Comparison of ENCODE assay signal across 1 cellular context in genomic region chr4:76011700-76012387, GRCh38.
TF ChIP-seq lines count a peak whose summit lies in the region.

No MANE protein-coding gene starts in this region.

TF ChIP-seq in GM12878, 131 proteins besides CTCF, POLR2A, EP300 and RAD21 (continued from another document and continues in another):
- TF ChIP-seq NR2F1 (conservative IDR thresholded peaks at IDR 0.05): no peak; the same call in 1 of the 2 replicates
- no peak for TF ChIP-seq WRNIP1 (IDR thresholded peaks at IDR 0.05; ENCODE audit: borderline replicate concordance, low read depth, low read length)
- peak; percentile 41 for TF ChIP-seq BCL3 (IDR thresholded peaks at IDR 0.05; ENCODE audit: borderline replicate concordance, insufficient read depth, low read depth, low read length, poor library complexity, severe bottlenecking)
- TF ChIP-seq EED (IDR thresholded peaks at IDR 0.05; ENCODE audit: low read depth): peak; percentile 78
- TF ChIP-seq RB1 (IDR thresholded peaks at IDR 0.05; ENCODE audit: borderline replicate concordance): no peak
- no peak for TF ChIP-seq STAT3 (IDR thresholded peaks at IDR 0.05; ENCODE audit: low read depth, low read length)
- TF ChIP-seq TCF12 (IDR thresholded peaks at IDR 0.05; ENCODE audit: low read depth, low read length): peak; percentile 84
- no peak for TF ChIP-seq KDM1A (IDR thresholded peaks at IDR 0.05; ENCODE audit: borderline replicate concordance)
- TF ChIP-seq, protein P1, sequence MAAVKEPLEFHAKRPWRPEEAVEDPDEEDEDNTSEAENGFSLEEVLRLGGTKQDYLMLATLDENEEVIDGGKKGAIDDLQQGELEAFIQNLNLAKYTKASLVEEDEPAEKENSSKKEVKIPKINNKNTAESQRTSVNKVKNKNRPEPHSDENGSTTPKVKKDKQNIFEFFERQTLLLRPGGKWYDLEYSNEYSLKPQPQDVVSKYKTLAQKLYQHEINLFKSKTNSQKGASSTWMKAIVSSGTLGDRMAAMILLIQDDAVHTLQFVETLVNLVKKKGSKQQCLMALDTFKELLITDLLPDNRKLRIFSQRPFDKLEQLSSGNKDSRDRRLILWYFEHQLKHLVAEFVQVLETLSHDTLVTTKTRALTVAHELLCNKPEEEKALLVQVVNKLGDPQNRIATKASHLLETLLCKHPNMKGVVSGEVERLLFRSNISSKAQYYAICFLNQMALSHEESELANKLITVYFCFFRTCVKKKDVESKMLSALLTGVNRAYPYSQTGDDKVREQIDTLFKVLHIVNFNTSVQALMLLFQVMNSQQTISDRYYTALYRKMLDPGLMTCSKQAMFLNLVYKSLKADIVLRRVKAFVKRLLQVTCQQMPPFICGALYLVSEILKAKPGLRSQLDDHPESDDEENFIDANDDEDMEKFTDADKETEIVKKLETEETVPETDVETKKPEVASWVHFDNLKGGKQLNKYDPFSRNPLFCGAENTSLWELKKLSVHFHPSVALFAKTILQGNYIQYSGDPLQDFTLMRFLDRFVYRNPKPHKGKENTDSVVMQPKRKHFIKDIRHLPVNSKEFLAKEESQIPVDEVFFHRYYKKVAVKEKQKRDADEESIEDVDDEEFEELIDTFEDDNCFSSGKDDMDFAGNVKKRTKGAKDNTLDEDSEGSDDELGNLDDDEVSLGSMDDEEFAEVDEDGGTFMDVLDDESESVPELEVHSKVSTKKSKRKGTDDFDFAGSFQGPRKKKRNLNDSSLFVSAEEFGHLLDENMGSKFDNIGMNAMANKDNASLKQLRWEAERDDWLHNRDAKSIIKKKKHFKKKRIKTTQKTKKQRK (IDR thresholded peaks at IDR 0.05; ENCODE audit: low read depth, low read length): no peak
- TF ChIP-seq NBN (IDR thresholded peaks at IDR 0.05): no peak
- TF ChIP-seq, protein P2, sequence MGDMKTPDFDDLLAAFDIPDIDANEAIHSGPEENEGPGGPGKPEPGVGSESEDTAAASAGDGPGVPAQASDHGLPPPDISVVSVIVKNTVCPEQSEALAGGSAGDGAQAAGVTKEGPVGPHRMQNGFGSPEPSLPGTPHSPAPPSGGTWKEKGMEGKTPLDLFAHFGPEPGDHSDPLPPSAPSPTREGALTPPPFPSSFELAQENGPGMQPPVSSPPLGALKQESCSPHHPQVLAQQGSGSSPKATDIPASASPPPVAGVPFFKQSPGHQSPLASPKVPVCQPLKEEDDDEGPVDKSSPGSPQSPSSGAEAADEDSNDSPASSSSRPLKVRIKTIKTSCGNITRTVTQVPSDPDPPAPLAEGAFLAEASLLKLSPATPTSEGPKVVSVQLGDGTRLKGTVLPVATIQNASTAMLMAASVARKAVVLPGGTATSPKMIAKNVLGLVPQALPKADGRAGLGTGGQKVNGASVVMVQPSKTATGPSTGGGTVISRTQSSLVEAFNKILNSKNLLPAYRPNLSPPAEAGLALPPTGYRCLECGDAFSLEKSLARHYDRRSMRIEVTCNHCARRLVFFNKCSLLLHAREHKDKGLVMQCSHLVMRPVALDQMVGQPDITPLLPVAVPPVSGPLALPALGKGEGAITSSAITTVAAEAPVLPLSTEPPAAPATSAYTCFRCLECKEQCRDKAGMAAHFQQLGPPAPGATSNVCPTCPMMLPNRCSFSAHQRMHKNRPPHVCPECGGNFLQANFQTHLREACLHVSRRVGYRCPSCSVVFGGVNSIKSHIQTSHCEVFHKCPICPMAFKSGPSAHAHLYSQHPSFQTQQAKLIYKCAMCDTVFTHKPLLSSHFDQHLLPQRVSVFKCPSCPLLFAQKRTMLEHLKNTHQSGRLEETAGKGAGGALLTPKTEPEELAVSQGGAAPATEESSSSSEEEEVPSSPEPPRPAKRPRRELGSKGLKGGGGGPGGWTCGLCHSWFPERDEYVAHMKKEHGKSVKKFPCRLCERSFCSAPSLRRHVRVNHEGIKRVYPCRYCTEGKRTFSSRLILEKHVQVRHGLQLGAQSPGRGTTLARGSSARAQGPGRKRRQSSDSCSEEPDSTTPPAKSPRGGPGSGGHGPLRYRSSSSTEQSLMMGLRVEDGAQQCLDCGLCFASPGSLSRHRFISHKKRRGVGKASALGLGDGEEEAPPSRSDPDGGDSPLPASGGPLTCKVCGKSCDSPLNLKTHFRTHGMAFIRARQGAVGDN (IDR thresholded peaks at IDR 0.05): no peak
- no peak for TF ChIP-seq STAT1 (conservative IDR thresholded peaks at IDR 0.05)
- peak; percentile 69 for TF ChIP-seq SPI1 (IDR thresholded peaks at IDR 0.05; ENCODE audit: borderline replicate concordance, insufficient read depth, low read depth, low read length)
- no peak for TF ChIP-seq CBX3 (IDR thresholded peaks at IDR 0.05; ENCODE audit: borderline replicate concordance, low read depth)
- TF ChIP-seq IKZF1 (conservative IDR thresholded peaks at IDR 0.05): peak; percentile 72
- no peak for TF ChIP-seq PRDM15 (CRISPR knock-in tag; IDR thresholded peaks at IDR 0.05)
- peak; percentile 57; the same call in 1 of the 2 replicates for TF ChIP-seq PAX5 (IDR thresholded peaks at IDR 0.05; ENCODE audit: borderline replicate concordance, low read depth, low read length)
- TF ChIP-seq YBX1 (IDR thresholded peaks at IDR 0.05): no peak
- TF ChIP-seq CBX5 (IDR thresholded peaks at IDR 0.05; ENCODE audit: low read depth): no peak
- TF ChIP-seq TAF1 (IDR thresholded peaks at IDR 0.05; ENCODE audit: borderline replicate concordance, low read depth, low read length): no peak
- peak; percentile 88 for TF ChIP-seq NFIC (IDR thresholded peaks at IDR 0.05; ENCODE audit: low read depth, low read length)
- TF ChIP-seq CHD2 (IDR thresholded peaks at IDR 0.05; ENCODE audit: borderline replicate concordance, low read depth, low read length): no peak
- TF ChIP-seq TARDBP (IDR thresholded peaks at IDR 0.05; ENCODE audit: borderline replicate concordance): no peak
- TF ChIP-seq CBFB (IDR thresholded peaks at IDR 0.05; ENCODE audit: low read depth): no peak; the same call in 1 of the 2 replicates
- no peak for TF ChIP-seq NKRF (conservative IDR thresholded peaks at IDR 0.05)
- TF ChIP-seq, protein P3, sequence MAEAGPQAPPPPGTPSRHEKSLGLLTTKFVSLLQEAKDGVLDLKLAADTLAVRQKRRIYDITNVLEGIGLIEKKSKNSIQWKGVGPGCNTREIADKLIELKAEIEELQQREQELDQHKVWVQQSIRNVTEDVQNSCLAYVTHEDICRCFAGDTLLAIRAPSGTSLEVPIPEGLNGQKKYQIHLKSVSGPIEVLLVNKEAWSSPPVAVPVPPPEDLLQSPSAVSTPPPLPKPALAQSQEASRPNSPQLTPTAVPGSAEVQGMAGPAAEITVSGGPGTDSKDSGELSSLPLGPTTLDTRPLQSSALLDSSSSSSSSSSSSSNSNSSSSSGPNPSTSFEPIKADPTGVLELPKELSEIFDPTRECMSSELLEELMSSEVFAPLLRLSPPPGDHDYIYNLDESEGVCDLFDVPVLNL (IDR thresholded peaks at IDR 0.05; ENCODE audit: low read depth, low read length): no peak
- TF ChIP-seq RFX5 (IDR thresholded peaks at IDR 0.05; ENCODE audit: low read depth, low read length): no peak
- TF ChIP-seq ZZZ3 (IDR thresholded peaks at IDR 0.05; ENCODE audit: control insufficient read depth, insufficient read length, low read depth): no peak
- TF ChIP-seq IRF5 (IDR thresholded peaks at IDR 0.05; ENCODE audit: borderline replicate concordance): no peak
- no peak for TF ChIP-seq ZSCAN29 (IDR thresholded peaks at IDR 0.05)
- no peak; the same call in 1 of the 2 replicates for TF ChIP-seq BACH1 (IDR thresholded peaks at IDR 0.05; ENCODE audit: borderline replicate concordance)
- TF ChIP-seq NR2C1 (IDR thresholded peaks at IDR 0.05): no peak
- TF ChIP-seq POLR2AphosphoS5 (IDR thresholded peaks at IDR 0.05; ENCODE audit: low read length): no peak
- TF ChIP-seq KAT2A (conservative IDR thresholded peaks at IDR 0.05; ENCODE audit: control insufficient read depth, low read depth, low read length): no peak
- TF ChIP-seq DPF2 (IDR thresholded peaks at IDR 0.05): peak; percentile 67
- TF ChIP-seq, protein P4, sequence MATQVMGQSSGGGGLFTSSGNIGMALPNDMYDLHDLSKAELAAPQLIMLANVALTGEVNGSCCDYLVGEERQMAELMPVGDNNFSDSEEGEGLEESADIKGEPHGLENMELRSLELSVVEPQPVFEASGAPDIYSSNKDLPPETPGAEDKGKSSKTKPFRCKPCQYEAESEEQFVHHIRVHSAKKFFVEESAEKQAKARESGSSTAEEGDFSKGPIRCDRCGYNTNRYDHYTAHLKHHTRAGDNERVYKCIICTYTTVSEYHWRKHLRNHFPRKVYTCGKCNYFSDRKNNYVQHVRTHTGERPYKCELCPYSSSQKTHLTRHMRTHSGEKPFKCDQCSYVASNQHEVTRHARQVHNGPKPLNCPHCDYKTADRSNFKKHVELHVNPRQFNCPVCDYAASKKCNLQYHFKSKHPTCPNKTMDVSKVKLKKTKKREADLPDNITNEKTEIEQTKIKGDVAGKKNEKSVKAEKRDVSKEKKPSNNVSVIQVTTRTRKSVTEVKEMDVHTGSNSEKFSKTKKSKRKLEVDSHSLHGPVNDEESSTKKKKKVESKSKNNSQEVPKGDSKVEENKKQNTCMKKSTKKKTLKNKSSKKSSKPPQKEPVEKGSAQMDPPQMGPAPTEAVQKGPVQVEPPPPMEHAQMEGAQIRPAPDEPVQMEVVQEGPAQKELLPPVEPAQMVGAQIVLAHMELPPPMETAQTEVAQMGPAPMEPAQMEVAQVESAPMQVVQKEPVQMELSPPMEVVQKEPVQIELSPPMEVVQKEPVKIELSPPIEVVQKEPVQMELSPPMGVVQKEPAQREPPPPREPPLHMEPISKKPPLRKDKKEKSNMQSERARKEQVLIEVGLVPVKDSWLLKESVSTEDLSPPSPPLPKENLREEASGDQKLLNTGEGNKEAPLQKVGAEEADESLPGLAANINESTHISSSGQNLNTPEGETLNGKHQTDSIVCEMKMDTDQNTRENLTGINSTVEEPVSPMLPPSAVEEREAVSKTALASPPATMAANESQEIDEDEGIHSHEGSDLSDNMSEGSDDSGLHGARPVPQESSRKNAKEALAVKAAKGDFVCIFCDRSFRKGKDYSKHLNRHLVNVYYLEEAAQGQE (IDR thresholded peaks at IDR 0.05; ENCODE audit: low read depth, low read length): no peak
- peak; percentile 90 for TF ChIP-seq FOXM1 (IDR thresholded peaks at IDR 0.05; ENCODE audit: low read depth, low read length)
- TF ChIP-seq POU2F2 (IDR thresholded peaks at IDR 0.05; ENCODE audit: borderline replicate concordance, low read depth, low read length): no peak
- no peak for TF ChIP-seq ATF7 (IDR thresholded peaks at IDR 0.05; ENCODE audit: low read depth)
- TF ChIP-seq ETV6 (conservative IDR thresholded peaks at IDR 0.05 in 1 of 2, IDR thresholded peaks at IDR 0.05 in 1 of 2; ENCODE audit: borderline replicate concordance in 1 of 2, low read depth in 1 of 2): no peak; a peak in 1 of 4 replicates
